In genomic region chr7:22563115-22563514, GRCh38 we compare ENCODE assay signal across 10 cellular contexts.
A peak's percentile ranks its signal among the peaks of the same experiment; 100 is the strongest.
DNase-seq lines count a peak whose midpoint lies in the region; ATAC-seq, FAIRE-seq and TF ChIP-seq lines count a peak whose summit lies in the region.
"Had no signal": no experiment of that assay in that cellular context is flagged by ENCODE, and none has a peak within 500 bp of the region (broad histone marks: within the 10 kb centered on the region; RNA-seq: fewer than 3 reads in every experiment).

No MANE protein-coding gene starts in this region.

- H3K4me3 ChIP-seq in endodermal cell (ENCODE audit: low read length) (peak overlapping the region; percentile 33), smooth muscle cell (peak overlapping the region; percentile 3)

- H3F3A ChIP-seq in smooth muscle cell (ENCODE audit: low read depth), result peaks cover 10% of the 10 kb centered on the region

- no peaks in the 10 kb centered on the region for H3K79me2 ChIP-seq in smooth muscle cell (ENCODE audit: low read depth)

- 46 to 51% methylated on average over 8 of the region's 9 CpGs for WGBS in endodermal cell (ENCODE audit: insufficient coverage in 1 of 2, insufficient read length in 1 of 2), 2 experiments
- 30% methylated on average over 9 of the region's 9 CpGs for WGBS in smooth muscle cell (ENCODE audit: low lambda C conversion rate)

- H3K27me3 ChIP-seq in endodermal cell (ENCODE audit: control insufficient read depth, insufficient read depth, low read length, poor library complexity, severe bottlenecking) (no peaks in the 10 kb centered on the region), smooth muscle cell (ENCODE audit: low read depth) (no peaks in the 10 kb centered on the region)

- no peaks in the 10 kb centered on the region for H4K20me1 ChIP-seq in smooth muscle cell (ENCODE audit: low read depth)

- H3K4me1 Mint-ChIP-seq in activated CD8-positive, alpha-beta memory T cell treated with anti-CD3 and anti-CD28 coated beads, Interleukin-2, amount 10 ng/mL, durations not matched to agents 7 days and 5 days, result peaks cover 46% of the 10 kb centered on the region
- H3K4me1 Mint-ChIP-seq in endodermal cell, result peaks cover 49% of the 10 kb centered on the region

- peak overlapping the region; percentile 25 for H3K4me3 Mint-ChIP-seq in activated CD8-positive, alpha-beta memory T cell treated with anti-CD3 and anti-CD28 coated beads, Interleukin-2, amount 10 ng/mL, durations not matched to agents 7 days and 5 days
- no peak overlapping the region for H3K4me3 Mint-ChIP-seq in endodermal cell

- peak overlapping the region; percentile 64 for H3K4me2 ChIP-seq in smooth muscle cell

- H3K27ac ChIP-seq in endodermal cell (ENCODE audit: low read depth, low read length), result no peak overlapping the region
- peak overlapping the region; percentile 68 for H3K27ac ChIP-seq in smooth muscle cell (ENCODE audit: low read depth)

- no peaks in the 10 kb centered on the region for H3K9me3 ChIP-seq in endodermal cell (ENCODE audit: control insufficient read depth, low read length)
- no peaks in the 10 kb centered on the region for H3K9me3 ChIP-seq in smooth muscle cell (replicated peaks; ENCODE audit: low read depth)

- no peak for FAIRE-seq in HTR-8/SVneo (lab: Jason Lieb, UNC)
- FAIRE-seq: endometrium had no signal

- H3K9me3 Mint-ChIP-seq in activated CD8-positive, alpha-beta memory T cell treated with anti-CD3 and anti-CD28 coated beads, Interleukin-2, amount 10 ng/mL, durations not matched to agents 7 days and 5 days (ENCODE audit: low read depth), result no peaks in the 10 kb centered on the region
- no peaks in the 10 kb centered on the region for H3K9me3 Mint-ChIP-seq in endodermal cell

- peak overlapping the region; percentile 45 for H3K27ac Mint-ChIP-seq in activated CD8-positive, alpha-beta memory T cell treated with anti-CD3 and anti-CD28 coated beads, Interleukin-2, amount 10 ng/mL, durations not matched to agents 7 days and 5 days
- peak overlapping the region; percentile 31 for H3K27ac Mint-ChIP-seq in endodermal cell

- ATAC-seq in activated CD8-positive, alpha-beta memory T cell treated with anti-CD3 and anti-CD28 coated beads, Interleukin-2, amount 10 ng/mL, durations not matched to agents 7 days and 5 days, result no peak
- ATAC-seq in GM19351 (IDR thresholded peaks at IDR 0.05; ENCODE audit: unreplicated experiment), result no peak

- H3K36me3 ChIP-seq in endodermal cell (ENCODE audit: control insufficient read depth, insufficient read depth, low read length) (no peaks in the 10 kb centered on the region), smooth muscle cell (ENCODE audit: low read depth) (no peaks in the 10 kb centered on the region)

- TF ChIP-seq CTCF in endodermal cell (conservative IDR thresholded peaks at IDR 0.05) (no peak), smooth muscle cell (IDR thresholded peaks at IDR 0.05; ENCODE audit: borderline replicate concordance, insufficient read depth, poor library complexity, severe bottlenecking) (no peak)

- no peaks in the 10 kb centered on the region for H3K36me3 Mint-ChIP-seq in activated CD8-positive, alpha-beta memory T cell treated with anti-CD3 and anti-CD28 coated beads, Interleukin-2, amount 10 ng/mL, durations not matched to agents 7 days and 5 days
- H3K36me3 Mint-ChIP-seq in endodermal cell (ENCODE audit: low read depth), result no peaks in the 10 kb centered on the region

- DNase-seq in activated CD8-positive, alpha-beta memory T cell treated with anti-CD3 and anti-CD28 coated beads, Interleukin-2, amount 10 ng/mL, durations not matched to agents 7 days and 5 days, result peak; percentile 64
- DNase-seq in activated CD8-positive, alpha-beta memory T cell treated with anti-CD3 and anti-CD28 coated beads, Interleukin-2, amount 50 U/mL, for 48 hours, result no peak
- DNase-seq in NCI-H510A treated with DMSO at 0.1 percent for 48 hours (lab: John Stamatoyannopoulos, UW) (peak; percentile 26), endodermal cell (peak; percentile 63), smooth muscle cell (lab: John Stamatoyannopoulos, UW; ENCODE audit: unreplicated experiment) (no peak), HTR-8/SVneo (ENCODE audit: insufficient read length, low spot score) (no peak)
- no peak for DNase-seq in stimulated activated CD4-positive, alpha-beta T cell treated with anti-CD3 and anti-CD28 coated beads, Interleukin-15, amount 100 ng/mL, for 24 hours
- DNase-seq: NCI-H82 had no signal

- H3K27me3 Mint-ChIP-seq in activated CD8-positive, alpha-beta memory T cell treated with anti-CD3 and anti-CD28 coated beads, Interleukin-2, amount 10 ng/mL, durations not matched to agents 7 days and 5 days, result peaks cover 51% of the 10 kb centered on the region
- no peaks in the 10 kb centered on the region for H3K27me3 Mint-ChIP-seq in endodermal cell (ENCODE audit: insufficient read depth)

- no peak overlapping the region for H2AFZ ChIP-seq in smooth muscle cell (ENCODE audit: low read depth)

- CTCF ChIA-PET in activated CD8-positive, alpha-beta memory T cell treated with anti-CD3 and anti-CD28 coated beads, Interleukin-2, amount 10 ng/mL, durations not matched to agents 7 days and 5 days (lab: Charles Lee), result interaction anchor here (0.6 to 14.8 kb wide), 7 partner anchors 98 to 493 kb away, joined by 3 to 376 read pairs (median 4); partner anchors contain the start of gene IL6

- peaks cover 29% of the 10 kb centered on the region for H3K4me1 ChIP-seq in endodermal cell (ENCODE audit: control insufficient read depth, insufficient read depth, low read length)
- peaks cover 33% of the 10 kb centered on the region for H3K4me1 ChIP-seq in smooth muscle cell (ENCODE audit: low read depth)

- H3K9ac ChIP-seq in endodermal cell (ENCODE audit: extremely low read depth, low read length, poor library complexity, severe bottlenecking), result no peak overlapping the region
- H3K9ac ChIP-seq in smooth muscle cell (ENCODE audit: low read depth), result no peak overlapping the region

Comparison
In these comparisons a context has a peak if more than half of its experiments do, and no peak if none do; other contexts are left out.
1. DNase-seq: peak in activated CD8-positive, alpha-beta memory T cell treated with anti-CD3 and anti-CD28 coated beads, Interleukin-2, amount 10 ng/mL, durations not matched to agents 7 days and 5 days (single experiment), NCI-H510A treated with DMSO at 0.1 percent for 48 hours (single experiment) and endodermal cell (single experiment); none in activated CD8-positive, alpha-beta memory T cell treated with anti-CD3 and anti-CD28 coated beads, Interleukin-2, amount 50 U/mL, for 48 hours (single experiment), smooth muscle cell (single experiment), HTR-8/SVneo (single experiment) and stimulated activated CD4-positive, alpha-beta T cell treated with anti-CD3 and anti-CD28 coated beads, Interleukin-15, amount 100 ng/mL, for 24 hours (single experiment).